Comparison of ENCODE assay signal across 2 cellular contexts in the genomic region with DNA sequence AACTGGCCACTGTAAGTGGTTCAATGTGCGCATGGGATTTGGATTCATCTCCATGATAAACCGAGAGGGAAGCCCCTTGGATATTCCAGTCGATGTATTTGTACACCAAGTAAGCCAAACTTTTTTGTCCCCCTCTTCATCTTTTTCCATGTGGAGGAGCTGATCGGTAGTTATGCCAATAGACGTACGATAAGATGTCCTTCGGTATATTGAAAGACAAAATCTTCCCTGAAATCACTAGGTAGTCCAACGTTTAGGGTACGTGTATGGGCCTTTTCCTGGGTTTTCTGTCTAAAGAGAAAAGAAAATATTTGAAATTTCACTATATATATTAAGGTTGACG.
TF ChIP-seq lines count a peak whose summit lies in the region.

No MANE protein-coding gene starts in this region.

TF ChIP-seq in SK-N-SH, 30 proteins besides CTCF, POLR2A, EP300 and RAD21 (continued from another document):
- TF ChIP-seq FOSL2 (IDR thresholded peaks at IDR 0.05; ENCODE audit: borderline replicate concordance, low read depth) = no peak

TF ChIP-seq in SK-N-SH treated with all-trans-retinoic acid at 6 μM for 48 hours, 23 proteins besides CTCF, POLR2A, EP300 and RAD21 (continued from another document):
- TF ChIP-seq, protein P1, sequence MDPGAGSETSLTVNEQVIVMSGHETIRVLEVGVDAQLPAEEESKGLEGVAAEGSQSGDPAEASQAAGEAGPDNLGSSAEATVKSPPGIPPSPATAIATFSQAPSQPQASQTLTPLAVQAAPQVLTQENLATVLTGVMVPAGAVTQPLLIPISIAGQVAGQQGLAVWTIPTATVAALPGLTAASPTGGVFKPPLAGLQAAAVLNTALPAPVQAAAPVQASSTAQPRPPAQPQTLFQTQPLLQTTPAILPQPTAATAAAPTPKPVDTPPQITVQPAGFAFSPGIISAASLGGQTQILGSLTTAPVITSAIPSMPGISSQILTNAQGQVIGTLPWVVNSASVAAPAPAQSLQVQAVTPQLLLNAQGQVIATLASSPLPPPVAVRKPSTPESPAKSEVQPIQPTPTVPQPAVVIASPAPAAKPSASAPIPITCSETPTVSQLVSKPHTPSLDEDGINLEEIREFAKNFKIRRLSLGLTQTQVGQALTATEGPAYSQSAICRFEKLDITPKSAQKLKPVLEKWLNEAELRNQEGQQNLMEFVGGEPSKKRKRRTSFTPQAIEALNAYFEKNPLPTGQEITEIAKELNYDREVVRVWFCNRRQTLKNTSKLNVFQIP (CRISPR knock-in tag; IDR thresholded peaks at IDR 0.05; ENCODE audit: borderline replicate concordance, low read depth) = no peak
- TF ChIP-seq GLIS3 (CRISPR knock-in tag; IDR thresholded peaks at IDR 0.05) (no peak), ESRRG (CRISPR knock-in tag; IDR thresholded peaks at IDR 0.05) (no peak), PPARA (CRISPR knock-in tag; IDR thresholded peaks at IDR 0.05; ENCODE audit: borderline replicate concordance) (no peak), BACH2 (CRISPR knock-in tag; IDR thresholded peaks at IDR 0.05; ENCODE audit: borderline replicate concordance) (no peak), ISL1 (CRISPR knock-in tag; IDR thresholded peaks at IDR 0.05) (no peak), ZNF8 (CRISPR knock-in tag; IDR thresholded peaks at IDR 0.05) (no peak)
- TF ChIP-seq, protein P2, sequence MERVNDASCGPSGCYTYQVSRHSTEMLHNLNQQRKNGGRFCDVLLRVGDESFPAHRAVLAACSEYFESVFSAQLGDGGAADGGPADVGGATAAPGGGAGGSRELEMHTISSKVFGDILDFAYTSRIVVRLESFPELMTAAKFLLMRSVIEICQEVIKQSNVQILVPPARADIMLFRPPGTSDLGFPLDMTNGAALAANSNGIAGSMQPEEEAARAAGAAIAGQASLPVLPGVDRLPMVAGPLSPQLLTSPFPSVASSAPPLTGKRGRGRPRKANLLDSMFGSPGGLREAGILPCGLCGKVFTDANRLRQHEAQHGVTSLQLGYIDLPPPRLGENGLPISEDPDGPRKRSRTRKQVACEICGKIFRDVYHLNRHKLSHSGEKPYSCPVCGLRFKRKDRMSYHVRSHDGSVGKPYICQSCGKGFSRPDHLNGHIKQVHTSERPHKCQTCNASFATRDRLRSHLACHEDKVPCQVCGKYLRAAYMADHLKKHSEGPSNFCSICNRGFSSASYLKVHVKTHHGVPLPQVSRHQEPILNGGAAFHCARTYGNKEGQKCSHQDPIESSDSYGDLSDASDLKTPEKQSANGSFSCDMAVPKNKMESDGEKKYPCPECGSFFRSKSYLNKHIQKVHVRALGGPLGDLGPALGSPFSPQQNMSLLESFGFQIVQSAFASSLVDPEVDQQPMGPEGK (CRISPR knock-in tag; IDR thresholded peaks at IDR 0.05; ENCODE audit: borderline replicate concordance) = no peak
